16 cellular contexts compared by ENCODE assay signal in the genomic region with DNA sequence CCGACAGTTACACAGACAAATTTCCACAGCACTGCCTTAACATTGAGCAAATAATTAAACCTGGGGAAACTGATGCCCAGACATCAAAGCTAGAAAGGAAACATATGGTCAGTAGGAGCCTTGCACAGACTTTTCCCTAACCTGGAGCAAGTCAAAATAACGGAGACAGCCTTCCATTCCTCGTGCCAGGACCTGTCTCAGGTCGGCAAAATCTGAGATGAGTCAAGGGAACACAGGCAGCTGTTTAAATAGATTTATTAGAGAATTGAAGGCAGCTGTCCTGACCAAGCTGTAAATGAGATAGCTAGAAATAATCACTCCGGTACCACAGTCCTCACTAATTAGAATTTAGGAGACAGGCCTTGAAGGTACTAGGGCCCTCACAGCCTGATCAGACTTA.
"Had no signal": no experiment of that assay in that cellular context is flagged by ENCODE, and none has a peak within 500 bp of the region (broad histone marks: within the 10 kb centered on the region; RNA-seq: fewer than 3 reads in every experiment).

No MANE protein-coding gene starts in this region.

- H3K27ac Mint-ChIP-seq: immature natural killer cell; nephron progenitor cell; stimulated activated naive CD8-positive, alpha-beta T cell treated with anti-CD3 and anti-CD28 coated beads, Interleukin-15, amount 100 ng/mL, for 72 hours had no signal

- H3K4me3 ChIP-seq: adrenal gland, coronary artery, thoracic aorta had no signal

- H3K9me3 Mint-ChIP-seq: immature natural killer cell; nephron progenitor cell; stimulated activated naive CD8-positive, alpha-beta T cell treated with anti-CD3 and anti-CD28 coated beads, Interleukin-15, amount 100 ng/mL, for 72 hours had no signal

- H3K36me3 ChIP-seq: adrenal gland, thoracic aorta had no signal

- ATAC-seq: activated CD4-positive, CD25-positive, alpha-beta regulatory T cell treated with anti-CD3 and anti-CD28 coated beads, Interleukin-2, amount 50 U/mL, for 24 hours; stimulated activated naive CD8-positive, alpha-beta T cell treated with anti-CD3 and anti-CD28 coated beads, Interleukin-15, amount 100 ng/mL, for 72 hours had no signal

- H3K9me3 ChIP-seq: adrenal gland, thoracic aorta had no signal

- H3K27me3 ChIP-seq: adrenal gland had no signal

- H3K4me3 Mint-ChIP-seq: immature natural killer cell; nephron progenitor cell; stimulated activated naive CD8-positive, alpha-beta T cell treated with anti-CD3 and anti-CD28 coated beads, Interleukin-15, amount 100 ng/mL, for 72 hours had no signal

- H3K27ac ChIP-seq: thoracic aorta had no signal

- H3K4me1 Mint-ChIP-seq: immature natural killer cell; stimulated activated naive CD8-positive, alpha-beta T cell treated with anti-CD3 and anti-CD28 coated beads, Interleukin-15, amount 100 ng/mL, for 72 hours had no signal

- H3K4me1 ChIP-seq: adrenal gland had no signal

- H3K36me3 Mint-ChIP-seq: immature natural killer cell had no signal

- DNase-seq: activated CD4-positive, alpha-beta T cell treated with anti-CD3 and anti-CD28 coated beads, Interleukin-2, amount 50 U/mL, for 4 hours; activated naive CD4-positive, alpha-beta T cell treated with anti-CD3 and anti-CD28 coated beads, Interleukin-2, amount 50 U/mL, for 16 hours; activated T-cell treated with anti-CD3 and anti-CD28 coated beads, Interleukin-2, amount 50 U/mL, for 1 hour; caudate nucleus; effector memory CD4-positive, alpha-beta T cell; erythroblast; immature natural killer cell; left cardiac atrium; mesenchymal stem cell; nephron progenitor cell; stimulated activated CD4-positive, alpha-beta T cell treated with anti-CD3 and anti-CD28 coated beads, Interleukin-4, amount 100 ng/mL, for 4 hours; stimulated activated naive CD8-positive, alpha-beta T cell treated with anti-CD3 and anti-CD28 coated beads, Interleukin-15, amount 100 ng/mL, for 72 hours had no signal
